ENCODE assay signal across 14 cellular contexts in genomic region chr10:100738055-100738827, GRCh38. TPM values are rescaled to one million over a fixed set of nuclear protein-coding genes. Genes with fewer than 3 reads are reported as not detected.
A peak's percentile ranks its signal among the peaks of the same experiment; 100 is the strongest.
DNase-seq lines count a peak whose midpoint lies in the region; ATAC-seq, FAIRE-seq and TF ChIP-seq lines count a peak whose summit lies in the region.
"Had no signal": no experiment of that assay in that cellular context is flagged by ENCODE, and none has a peak within 500 bp of the region (broad histone marks: within the 10 kb centered on the region; RNA-seq: fewer than 3 reads in every experiment).

No MANE protein-coding gene starts in this region.

- in situ Hi-C loops in ACHN (cut with HindIII; ENCODE audit: low pct_ligation_motif_present, low pct_unique_long_range_greater_than_20kb, low sequenced_read_pairs): no loop called here

- H3K36me3 Mint-ChIP-seq in brain (no peaks in the 10 kb centered on the region), naive B cell (peaks cover 5 to 7% of the 10 kb centered on the region in 2 donors)

- H3K4me3 Mint-ChIP-seq in brain (peak overlapping the region in 4 of 5 experiments; percentile 14 to 83 (median 75)), naive B cell (peak overlapping the region in 7 of 8 donors; percentile 40 to 88 (median 67))

- ATAC-seq in naive B cell (ENCODE audit: low read depth in 2 of 2): no peak

- H3K36me3 ChIP-seq in ES-I3 (ENCODE audit: insufficient read depth, low read length): no peaks in the 10 kb centered on the region
- H3K36me3 ChIP-seq: pancreas had no signal

- no peak for FAIRE-seq in GM19239 (lab: Jason Lieb, UNC)
- FAIRE-seq: pancreas, TTC549 had no signal

- H3K27me3 Mint-ChIP-seq in brain (peaks cover 100% of the 10 kb centered on the region), naive B cell (peaks cover 67 to 92% (median 91%) of the 10 kb centered on the region in 3 donors)

- H3K4me1 Mint-ChIP-seq in brain: peaks cover 23% of the 10 kb centered on the region
- H3K4me1 Mint-ChIP-seq in naive B cell: peaks cover 31 to 59% (median 52%) of the 10 kb centered on the region in 3 donors

- peak overlapping the region in 2 of 5 experiments; percentile 8 to 80 for H3K27ac Mint-ChIP-seq in brain
- H3K27ac Mint-ChIP-seq in naive B cell: no peak overlapping the region

- H3K9me3 ChIP-seq in ES-I3 (ENCODE audit: control insufficient read depth, insufficient read depth, low read length): no peaks in the 10 kb centered on the region
- H3K9me3 ChIP-seq: pancreas had no signal

- H3K9me3 Mint-ChIP-seq in brain: peaks cover 0 to 11% (median 0%) of the 10 kb centered on the region in 5 experiments
- peaks cover 0 to 3% (median 0%) of the 10 kb centered on the region in 7 donors for H3K9me3 Mint-ChIP-seq in naive B cell

- TF ChIP-seq CTCF in brain (conservative IDR thresholded peaks at IDR 0.05): no peak

- DNase-seq in ACHN (peak; percentile 52), naive B cell (no peak), H4 (ENCODE audit: low spot score) (no peak), NCI-H1092 (lab: John Stamatoyannopoulos, UW) (no peak), GM19239 (ENCODE audit: insufficient read length, low spot score) (no peak), activated gamma-delta T cell (lab: John Stamatoyannopoulos, UW) (no peak)
- DNase-seq: GOT3; NCI-H1105 treated with DMSO at 0.1 percent for 48 hours; NCI-H524 treated with DMSO at 0.1 percent for 48 hours; pancreas; stimulated activated naive CD4-positive, alpha-beta T cell treated with Interleukin-2 at 50 U/mL for 16 hours had no signal

- peak overlapping the region; percentile 24; the same call in 1 of the 2 replicates for H3K9ac ChIP-seq in ES-I3 (ENCODE audit: low read depth, low read length)

- peaks cover 12% of the 10 kb centered on the region for H3K4me1 ChIP-seq in ES-I3 (ENCODE audit: insufficient read depth, low read length)

RNA-seq across cellular contexts. Expression of gene PAX2, which starts 7.1 kb away (rescaled TPM):
- polyA plus RNA-seq in brain (ENCODE audit: insufficient read depth, low read depth, low replicate concordance) (not detected), naive B cell (ENCODE audit: low read depth in 6 of 6) (not detected)
- total RNA-seq in H4 (2014; rRNA removed; shearing (Covaris generic)): not detected in 2 replicates
